In genomic region chr1:12715896-12716437, GRCh38 we compare ENCODE assay signal across 23 cellular contexts. TPM values are rescaled to one million over a fixed set of nuclear protein-coding genes. Genes with fewer than 3 reads are reported as not detected.
"Had no signal": no experiment of that assay in that cellular context is flagged by ENCODE, and none has a peak within 500 bp of the region (broad histone marks: within the 10 kb centered on the region; RNA-seq: fewer than 3 reads in every experiment).

TSS of gene AADACL3 (plus strand) at chr1:12716110. CDS start at chr1:12716177, 67 bp downstream.

- H3K27ac Mint-ChIP-seq: activated naive CD4-positive, alpha-beta T cell treated with anti-CD3 and anti-CD28 coated beads for 36 hours; activated naive CD8-positive, alpha-beta T cell treated with anti-CD3 and anti-CD28 coated beads, Interleukin-2, amount 50 U/mL, for 24 hours; activated T-helper 17 cell treated with anti-CD3 and anti-CD28 coated beads, Interleukin-2, amount 50 U/mL, for 72 hours; immature natural killer cell; stimulated activated naive B cell treated with anti-CD40 and anti-IgM and Interleukin-4, amounts not matched to agents 10 μg/mL and 1 μg/mL and 100 μg/mL, for 72 hours; T-cell had no signal

- H3K4me1 Mint-ChIP-seq: activated naive CD8-positive, alpha-beta T cell treated with anti-CD3 and anti-CD28 coated beads, Interleukin-2, amount 50 U/mL, for 24 hours; immature natural killer cell; stimulated activated naive B cell treated with anti-CD40 and anti-IgM and Interleukin-4, amounts not matched to agents 10 μg/mL and 1 μg/mL and 100 μg/mL, for 72 hours; T-cell had no signal

- H3K4me3 Mint-ChIP-seq: activated naive CD4-positive, alpha-beta T cell treated with anti-CD3 and anti-CD28 coated beads for 36 hours; activated naive CD8-positive, alpha-beta T cell treated with anti-CD3 and anti-CD28 coated beads, Interleukin-2, amount 50 U/mL, for 24 hours; activated T-helper 17 cell treated with anti-CD3 and anti-CD28 coated beads, Interleukin-2, amount 50 U/mL, for 72 hours; immature natural killer cell; neural crest cell; stimulated activated naive B cell treated with anti-CD40 and anti-IgM and Interleukin-4, amounts not matched to agents 10 μg/mL and 1 μg/mL and 100 μg/mL, for 72 hours; T-cell had no signal

- H3K9me3 Mint-ChIP-seq: activated naive CD4-positive, alpha-beta T cell treated with anti-CD3 and anti-CD28 coated beads for 36 hours; activated naive CD8-positive, alpha-beta T cell treated with anti-CD3 and anti-CD28 coated beads, Interleukin-2, amount 50 U/mL, for 24 hours; activated T-helper 17 cell treated with anti-CD3 and anti-CD28 coated beads, Interleukin-2, amount 50 U/mL, for 72 hours; immature natural killer cell; neural crest cell; stimulated activated naive B cell treated with anti-CD40 and anti-IgM and Interleukin-4, amounts not matched to agents 10 μg/mL and 1 μg/mL and 100 μg/mL, for 72 hours; T-cell had no signal

- H3K36me3 ChIP-seq: ascending aorta, lower lobe of right lung, pancreas, upper lobe of left lung had no signal

- H3K27ac ChIP-seq: ascending aorta, lower lobe of right lung, pancreas, upper lobe of left lung had no signal

- H3K4me2 ChIP-seq: SK-N-SH had no signal

- H3K9ac ChIP-seq: SK-N-SH had no signal

- H3K4me3 ChIP-seq: ascending aorta, lower lobe of right lung, pancreas, upper lobe of left lung had no signal

- H3K4me1 ChIP-seq: ascending aorta, lower lobe of right lung, pancreas, upper lobe of left lung had no signal

- H3K27me3 ChIP-seq: ascending aorta, pancreas, upper lobe of left lung had no signal

- ATAC-seq: activated CD4-positive, CD25-positive, alpha-beta regulatory T cell treated with anti-CD3 and anti-CD28 coated beads, Interleukin-2, amount 50 U/mL, for 24 hours; activated naive CD8-positive, alpha-beta T cell treated with anti-CD3 and anti-CD28 coated beads, Interleukin-2, amount 50 U/mL, for 24 hours; activated T-helper 17 cell treated with anti-CD3 and anti-CD28 coated beads, Interleukin-2, amount 50 U/mL, for 72 hours; esophagus mucosa; left colon; lower lobe of right lung; pancreas; stimulated activated naive B cell treated with anti-CD40 and anti-IgM and Interleukin-4, amounts not matched to agents 10 μg/mL and 1 μg/mL and 100 μg/mL, for 72 hours; T-cell had no signal

- DNase-seq: activated naive CD4-positive, alpha-beta T cell treated with anti-CD3 and anti-CD28 coated beads for 36 hours; activated naive CD8-positive, alpha-beta T cell treated with anti-CD3 and anti-CD28 coated beads, Interleukin-2, amount 50 U/mL, for 24 hours; activated T-cell treated with anti-CD3 and anti-CD28 coated beads for 4 hours; hippocampal formation; immature natural killer cell; left colon; lower lobe of right lung; midbrain; pancreas; SK-N-SH; stimulated activated naive B cell treated with anti-CD40 and anti-IgM and Interleukin-4, amounts not matched to agents 10 μg/mL and 1 μg/mL and 100 μg/mL, for 72 hours; substantia nigra; T-cell; T-helper 9 cell; upper lobe of left lung had no signal

- H3K9me3 ChIP-seq: ascending aorta, lower lobe of right lung, pancreas, SK-N-SH, upper lobe of left lung had no signal

- H3K36me3 Mint-ChIP-seq: immature natural killer cell; stimulated activated naive B cell treated with anti-CD40 and anti-IgM and Interleukin-4, amounts not matched to agents 10 μg/mL and 1 μg/mL and 100 μg/mL, for 72 hours; T-cell had no signal

RNA-seq across cellular contexts. Expression of gene AADACL3, which starts in this region (rescaled TPM):
- total RNA-seq: activated naive CD4-positive, alpha-beta T cell treated with anti-CD3 and anti-CD28 coated beads for 36 hours; activated T-helper 17 cell treated with anti-CD3 and anti-CD28 coated beads, Interleukin-2, amount 50 U/mL, for 72 hours; ascending aorta; bronchial epithelial cell; dermis microvascular lymphatic vessel endothelial cell; esophagus mucosa; left colon; lower lobe of right lung; neural crest cell; pancreas; renal cortical epithelial cell; T-cell; upper lobe of left lung had no signal
- polyA plus RNA-seq: immature natural killer cell, SK-N-SH had no signal
